20 cellular contexts compared by ENCODE assay signal in the genomic region with DNA sequence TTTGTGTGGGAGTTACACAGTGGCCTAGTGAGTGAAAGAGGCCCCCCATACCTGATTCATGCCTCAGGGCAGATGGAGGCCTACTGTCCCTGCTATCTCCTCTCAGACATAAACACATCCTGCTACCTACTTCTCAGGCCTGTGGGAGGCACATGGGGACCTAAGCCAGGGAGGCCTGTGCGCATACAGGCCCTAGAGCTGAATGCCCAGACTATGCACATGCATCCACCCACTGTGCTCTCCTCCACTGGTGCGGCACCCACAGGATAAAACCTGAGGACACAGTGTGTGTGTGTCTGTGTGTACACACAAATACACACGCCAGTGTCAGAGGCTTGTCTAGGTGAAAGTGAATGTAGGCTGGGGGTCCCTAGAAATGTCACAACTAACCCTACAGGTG. TPM values are rescaled to one million over a fixed set of nuclear protein-coding genes. Genes with fewer than 3 reads are reported as not detected.
DNase-seq lines count a peak whose midpoint lies in the region; ATAC-seq and TF ChIP-seq lines count a peak whose summit lies in the region.
"Had no signal": no experiment of that assay in that cellular context is flagged by ENCODE, and none has a peak within 500 bp of the region (broad histone marks: within the 10 kb centered on the region; RNA-seq: fewer than 3 reads in every experiment).

No MANE protein-coding gene starts in this region.

- peaks cover 47% of the 10 kb centered on the region for H3K4me1 Mint-ChIP-seq in activated CD8-positive, alpha-beta memory T cell treated with anti-CD3 and anti-CD28 coated beads, Interleukin-2, amount 10 ng/mL, durations not matched to agents 7 days and 5 days
- peaks cover 49% of the 10 kb centered on the region for H3K4me1 Mint-ChIP-seq in stimulated activated effector memory CD8-positive, alpha-beta T cell treated with anti-CD3 and anti-CD28 coated beads, Interleukin-12 subunit alpha, Interleukin-12 subunit beta, amount 100 ng/mL, for 72 hours

- no peaks in the 10 kb centered on the region for H3K9me3 ChIP-seq in OCI-LY7 (ENCODE audit: low read length)

- no peak overlapping the region for H3K27ac Mint-ChIP-seq in activated CD8-positive, alpha-beta memory T cell treated with anti-CD3 and anti-CD28 coated beads, Interleukin-2, amount 10 ng/mL, durations not matched to agents 7 days and 5 days
- no peak overlapping the region for H3K27ac Mint-ChIP-seq in stimulated activated effector memory CD8-positive, alpha-beta T cell treated with anti-CD3 and anti-CD28 coated beads, Interleukin-12 subunit alpha, Interleukin-12 subunit beta, amount 100 ng/mL, for 72 hours
- H3K27ac Mint-ChIP-seq: mesothelial cell of epicardium; T-helper 2 cell treated with Interferon-gamma antibody and Interleukin-4, amounts not matched to agents 5 μg/mL and 100 μg/mL, for 36 hours; type B pancreatic cell had no signal

- H3K4me2 ChIP-seq in OCI-LY7 (ENCODE audit: low read length): peak overlapping the region; percentile 81

- no peak overlapping the region for H2AFZ ChIP-seq in OCI-LY7 (ENCODE audit: low read length)

- peaks cover 3% of the 10 kb centered on the region for H3K36me3 Mint-ChIP-seq in activated CD8-positive, alpha-beta memory T cell treated with anti-CD3 and anti-CD28 coated beads, Interleukin-2, amount 10 ng/mL, durations not matched to agents 7 days and 5 days
- peaks cover 11% of the 10 kb centered on the region for H3K36me3 Mint-ChIP-seq in stimulated activated effector memory CD8-positive, alpha-beta T cell treated with anti-CD3 and anti-CD28 coated beads, Interleukin-12 subunit alpha, Interleukin-12 subunit beta, amount 100 ng/mL, for 72 hours

- POLR2A ChIA-PET in OCI-LY7 (lab: Charles Lee): interaction anchor here (0.6 to 1.4 kb wide), 6 partner anchors 28 to 375 kb away, joined by 3 to 8 read pairs (median 4); no protein-coding TSS in a partner anchor

- no peaks in the 10 kb centered on the region for H3K9me3 Mint-ChIP-seq in activated CD8-positive, alpha-beta memory T cell treated with anti-CD3 and anti-CD28 coated beads, Interleukin-2, amount 10 ng/mL, durations not matched to agents 7 days and 5 days (ENCODE audit: low read depth)
- H3K9me3 Mint-ChIP-seq in stimulated activated effector memory CD8-positive, alpha-beta T cell treated with anti-CD3 and anti-CD28 coated beads, Interleukin-12 subunit alpha, Interleukin-12 subunit beta, amount 100 ng/mL, for 72 hours: no peaks in the 10 kb centered on the region
- H3K9me3 Mint-ChIP-seq: mesothelial cell of epicardium; T-helper 2 cell treated with Interferon-gamma antibody and Interleukin-4, amounts not matched to agents 5 μg/mL and 100 μg/mL, for 36 hours; type B pancreatic cell had no signal

- peaks cover 78% of the 10 kb centered on the region for H3K79me2 ChIP-seq in OCI-LY7 (ENCODE audit: insufficient read depth, low read depth, low read length)

- no peaks in the 10 kb centered on the region for H3K9me2 ChIP-seq in OCI-LY7 (ENCODE audit: insufficient read depth, low read length)

- peaks cover 29% of the 10 kb centered on the region for H3K36me3 ChIP-seq in OCI-LY7 (ENCODE audit: insufficient read depth, low read length)

- peaks cover 14% of the 10 kb centered on the region for H4K20me1 ChIP-seq in OCI-LY7 (ENCODE audit: insufficient read depth, low read length)

- intact Hi-C loops in OCI-LY7 (cut with micrococcal nuclease; ENCODE audit: unreplicated experiment): loop anchor here (2.0 to 5.0 kb wide), 4 partner anchors 38 to 340 kb away; no protein-coding TSS in a partner anchor

- H3K27me3 Mint-ChIP-seq in activated CD8-positive, alpha-beta memory T cell treated with anti-CD3 and anti-CD28 coated beads, Interleukin-2, amount 10 ng/mL, durations not matched to agents 7 days and 5 days: peaks cover 97% of the 10 kb centered on the region

- peak; percentile 46 for TF ChIP-seq POLR2A in GM19193 (IDR thresholded peaks at IDR 0.05; ENCODE audit: extremely low read depth, insufficient read depth, insufficient read length)

- no peak overlapping the region for H3K4me3 Mint-ChIP-seq in activated CD8-positive, alpha-beta memory T cell treated with anti-CD3 and anti-CD28 coated beads, Interleukin-2, amount 10 ng/mL, durations not matched to agents 7 days and 5 days
- peak overlapping the region; percentile 78 for H3K4me3 Mint-ChIP-seq in stimulated activated effector memory CD8-positive, alpha-beta T cell treated with anti-CD3 and anti-CD28 coated beads, Interleukin-12 subunit alpha, Interleukin-12 subunit beta, amount 100 ng/mL, for 72 hours
- H3K4me3 Mint-ChIP-seq: mesothelial cell of epicardium had no signal

- peak; percentile 53; the same call in 1 of the 2 replicates for TF ChIP-seq CTCF in OCI-LY7 (conservative IDR thresholded peaks at IDR 0.05; ENCODE audit: low read length)

- H3K4me1 ChIP-seq in OCI-LY7 (ENCODE audit: insufficient read depth, low read length, poor library complexity, severe bottlenecking): peaks cover 61% of the 10 kb centered on the region

- DNase-seq in activated CD8-positive, alpha-beta memory T cell treated with anti-CD3 and anti-CD28 coated beads, Interleukin-2, amount 10 ng/mL, durations not matched to agents 7 days and 5 days: peak; percentile 22
- DNase-seq in activated CD8-positive, alpha-beta memory T cell treated with anti-CD3 and anti-CD28 coated beads, Interleukin-2, amount 50 U/mL, for 4 hours: no peak
- peak; percentile 87 for DNase-seq in OCI-LY7 (ENCODE audit: low spot score)
- DNase-seq in stimulated activated effector memory CD8-positive, alpha-beta T cell treated with anti-CD3 and anti-CD28 coated beads, Interleukin-12 subunit alpha, Interleukin-12 subunit beta, amount 100 ng/mL, for 72 hours (ENCODE audit: low spot score in 2 of 2): no peak
- DNase-seq in NCI-H187 treated with DMSO at 0.1 percent for 48 hours (lab: John Stamatoyannopoulos, UW): no peak
- DNase-seq in activated T-cell treated with anti-CD3 and anti-CD28 coated beads, Interleukin-2, amount 50 U/mL, for 48 hours: no peak
- DNase-seq: activated naive CD4-positive, alpha-beta T cell; NCI-H2029; stimulated activated naive CD8-positive, alpha-beta T cell treated with anti-CD3 and anti-CD28 coated beads, Interleukin-15, Interleukin-2, amounts not matched to agents 100 U/mL and 50 U/mL, for 24 hours had no signal

- ATAC-seq in activated CD8-positive, alpha-beta memory T cell treated with anti-CD3 and anti-CD28 coated beads, Interleukin-2, amount 10 ng/mL, durations not matched to agents 7 days and 5 days: no peak
- ATAC-seq in stimulated activated effector memory CD8-positive, alpha-beta T cell treated with anti-CD3 and anti-CD28 coated beads, Interleukin-12 subunit alpha, Interleukin-12 subunit beta, amount 100 ng/mL, for 72 hours: no peak
- ATAC-seq in HG02571 (IDR thresholded peaks at IDR 0.05; ENCODE audit: unreplicated experiment): no peak
- ATAC-seq: stimulated activated naive CD8-positive, alpha-beta T cell treated with anti-CD3 and anti-CD28 coated beads, Interleukin-15, Interleukin-2, amounts not matched to agents 100 U/mL and 50 U/mL, for 24 hours had no signal

- CTCF ChIA-PET in activated CD8-positive, alpha-beta memory T cell treated with anti-CD3 and anti-CD28 coated beads, Interleukin-2, amount 10 ng/mL, durations not matched to agents 7 days and 5 days (lab: Charles Lee): no interaction called here
- CTCF ChIA-PET in OCI-LY7 (lab: Charles Lee; ENCODE audit: unreplicated experiment): interaction anchor here (0.6 kb wide), 1 partner anchor 363 kb away, joined by 3 read pairs; no protein-coding TSS in a partner anchor

- no TSS peak for BruUV-seq in OCI-LY7 (replicated peaks; lab: Mats Ljungman, UMichigan)

- peak overlapping the region; percentile 95 for H3K27ac ChIP-seq in OCI-LY7 (ENCODE audit: low read depth, low read length, poor library complexity, severe bottlenecking)

- peak overlapping the region; percentile 88 for H3K4me3 ChIP-seq in OCI-LY7 (ENCODE audit: low read depth, low read length, poor library complexity, severe bottlenecking)

RNA-seq across cellular contexts. Expression of a gene that starts 1.4 kb away (rescaled TPM):
- under 1 TPM; 0.14 to 0.20 TPM for total RNA-seq in activated CD8-positive, alpha-beta memory T cell treated with anti-CD3 and anti-CD28 coated beads, Interleukin-2, amount 10 ng/mL, durations not matched to agents 7 days and 5 days
- total RNA-seq in OCI-LY7 (2014; rRNA removed; shearing (Covaris generic)): 50.4 and 62.5 TPM in 2 replicates
- total RNA-seq in OCI-LY7 (2022): 141 and 148 TPM in 2 replicates
- total RNA-seq: astrocyte, chondrocyte, fibroblast of villous mesenchyme, M059J, mesothelial cell of epicardium, NCI-H460, renal cortical epithelial cell had no signal

Comparison
In these comparisons a context has a peak if more than half of its experiments do, and no peak if none do; other contexts are left out.
1. DNase-seq: peak in activated CD8-positive, alpha-beta memory T cell treated with anti-CD3 and anti-CD28 coated beads, Interleukin-2, amount 10 ng/mL, durations not matched to agents 7 days and 5 days (single experiment) and OCI-LY7 (single experiment); none in activated CD8-positive, alpha-beta memory T cell treated with anti-CD3 and anti-CD28 coated beads, Interleukin-2, amount 50 U/mL, for 4 hours (single experiment), stimulated activated effector memory CD8-positive, alpha-beta T cell treated with anti-CD3 and anti-CD28 coated beads, Interleukin-12 subunit alpha, Interleukin-12 subunit beta, amount 100 ng/mL, for 72 hours (0 of 2), NCI-H187 treated with DMSO at 0.1 percent for 48 hours (single experiment) and activated T-cell treated with anti-CD3 and anti-CD28 coated beads, Interleukin-2, amount 50 U/mL, for 48 hours (0 of 2).
2. RNA of a gene that starts 1.4 kb away (total RNA-seq): 50.4 to 148 TPM in OCI-LY7; 0.14 to 0.20 TPM in activated CD8-positive, alpha-beta memory T cell treated with anti-CD3 and anti-CD28 coated beads, Interleukin-2, amount 10 ng/mL, durations not matched to agents 7 days and 5 days; every median in the first group is over 10 times any median in the second.